14 cellular contexts compared by ENCODE assay signal in the genomic region with DNA sequence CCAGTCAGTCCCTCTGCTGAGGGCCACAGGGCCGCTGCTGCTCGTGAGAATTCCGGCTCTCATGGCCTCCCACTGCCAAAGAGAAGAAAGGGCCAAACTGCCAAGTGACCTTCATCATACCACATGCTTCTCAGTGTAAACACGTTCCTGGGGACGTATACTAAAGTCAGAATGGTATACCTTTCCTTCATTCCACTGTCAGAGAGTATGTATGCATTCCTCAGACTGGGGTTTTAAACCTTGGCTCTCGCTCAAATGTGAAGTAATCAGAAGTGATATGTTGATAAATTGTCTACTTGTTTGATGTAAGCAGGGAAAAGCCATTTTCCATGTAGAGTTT. TPM values are rescaled to one million over a fixed set of nuclear protein-coding genes. Genes with fewer than 3 reads are reported as not detected.
DNase-seq lines count a peak whose midpoint lies in the region; ATAC-seq and TF ChIP-seq lines count a peak whose summit lies in the region.
"Had no signal": no experiment of that assay in that cellular context is flagged by ENCODE, and none has a peak within 500 bp of the region (broad histone marks: within the 10 kb centered on the region; RNA-seq: fewer than 3 reads in every experiment).

No MANE protein-coding gene starts in this region.

- peak; percentile 60 for DNase-seq in Caki2 (ENCODE audit: low read depth)
- peak; percentile 42 for DNase-seq in amniotic epithelial cell (ENCODE audit: low read depth)
- peak; percentile 62 for DNase-seq in fibroblast of pulmonary artery (ENCODE audit: low read depth)
- DNase-seq in osteocyte (ENCODE audit: extremely low spot score, unreplicated experiment): no peak
- no peak for DNase-seq in LoVo (ENCODE audit: low spot score)
- no peak for DNase-seq in NCI-H524 treated with DMSO at 0.1 percent for 48 hours (lab: John Stamatoyannopoulos, UW)
- DNase-seq in Kasumi-1 (lab: John Stamatoyannopoulos, UW): no peak
- DNase-seq: BE2C; effector memory CD4-positive, alpha-beta T cell; naive B cell; OCI-M1 had no signal

- H3K4me1 Mint-ChIP-seq in osteocyte (ENCODE audit: unreplicated experiment): peaks cover 40% of the 10 kb centered on the region
- H3K4me1 Mint-ChIP-seq: naive B cell had no signal

- H3K36me3 Mint-ChIP-seq in osteocyte (ENCODE audit: unreplicated experiment): peaks cover 2% of the 10 kb centered on the region
- H3K36me3 Mint-ChIP-seq: naive B cell had no signal

- peak overlapping the region; percentile 14 for H3K4me3 Mint-ChIP-seq in osteocyte (ENCODE audit: unreplicated experiment)
- H3K4me3 Mint-ChIP-seq: naive B cell had no signal

- H3K9me3 Mint-ChIP-seq in osteocyte (ENCODE audit: unreplicated experiment): no peaks in the 10 kb centered on the region
- H3K9me3 Mint-ChIP-seq: activated naive CD4-positive, alpha-beta T cell treated with anti-CD3 and anti-CD28 coated beads, Interleukin-2, amount 50 U/mL, for 72 hours had no signal

- no peak for ATAC-seq in GM18868 (IDR thresholded peaks at IDR 0.05; ENCODE audit: unreplicated experiment)
- ATAC-seq: K562 had no signal

- no peak overlapping the region for H3K4me3 ChIP-seq in fibroblast of pulmonary artery (replicated peaks; ENCODE audit: low read depth, low read length)
- H3K4me3 ChIP-seq: K562 had no signal

- TF ChIP-seq CTCF in fibroblast of pulmonary artery (IDR thresholded peaks at IDR 0.05; ENCODE audit: low read length, missing control alignments) (no peak), osteocyte (IDR thresholded peaks at IDR 0.05) (no peak)

- in situ Hi-C loops in Caki2 (cut with HindIII; ENCODE audit: low pct_unique_long_range_greater_than_20kb, low sequenced_read_pairs): no loop called here

- H3K27ac Mint-ChIP-seq in osteocyte (ENCODE audit: unreplicated experiment): peak overlapping the region; percentile 91
- H3K27ac Mint-ChIP-seq: activated naive CD4-positive, alpha-beta T cell treated with anti-CD3 and anti-CD28 coated beads, Interleukin-2, amount 50 U/mL, for 72 hours; naive B cell had no signal

- H3K27me3 Mint-ChIP-seq in osteocyte (ENCODE audit: unreplicated experiment): no peaks in the 10 kb centered on the region

RNA-seq across cellular contexts. Expression of a gene that starts 52.9 kb away (rescaled TPM):
- 719 and 728 TPM in 2 replicates for total RNA-seq in Caki2 (2014; rRNA removed; shearing (Covaris generic); ENCODE audit: low replicate concordance)
- total RNA-seq in osteocyte: 113 and 120 TPM in 2 replicates

Comparison
In these comparisons a context has a peak if more than half of its experiments do, and no peak if none do; other contexts are left out.
1. DNase-seq: peak in Caki2 (single experiment), amniotic epithelial cell (single experiment) and fibroblast of pulmonary artery (single experiment); none in osteocyte (single experiment), LoVo (single experiment), NCI-H524 treated with DMSO at 0.1 percent for 48 hours (single experiment) and Kasumi-1 (0 of 2).